ENCODE assay signal across 1 cellular context in genomic region chr1:26035959-26036755, GRCh38.
TF ChIP-seq lines count a peak whose summit lies in the region.

No MANE protein-coding gene starts in this region.

TF ChIP-seq in K562, 482 proteins besides CTCF, POLR2A, EP300 and RAD21 (continued from another document and continues in another):
- TF ChIP-seq MBD2 (IDR thresholded peaks at IDR 0.05; ENCODE audit: borderline replicate concordance, low read depth), result no peak; the same call in 1 of the 2 replicates
- peak; percentile 54; the same call in 1 of the 2 replicates for TF ChIP-seq FOXP1 (CRISPR knock-in tag; IDR thresholded peaks at IDR 0.05)
- TF ChIP-seq FOXA3 (CRISPR knock-in tag; conservative IDR thresholded peaks at IDR 0.05 in 1 of 2, IDR thresholded peaks at IDR 0.05 in 1 of 2), result no peak; a peak in 1 of 4 replicates
- TF ChIP-seq HDAC8 (tag; IDR thresholded peaks at IDR 0.05), result peak; percentile 38; the same call in 1 of the 2 replicates
- TF ChIP-seq ESRRA (IDR thresholded peaks at IDR 0.05; ENCODE audit: borderline replicate concordance, low read depth), result peak; percentile 28; the same call in 1 of the 2 replicates
- peak; percentile 85 for TF ChIP-seq JUND (IDR thresholded peaks at IDR 0.05; ENCODE audit: borderline replicate concordance, low read depth, low read length)
- TF ChIP-seq JUND (tag; IDR thresholded peaks at IDR 0.05; ENCODE audit: borderline replicate concordance, low read depth, low read length), result no peak; the same call in 2 of the 3 replicates
- TF ChIP-seq EGR1 (conservative IDR thresholded peaks at IDR 0.05), result peak; percentile 58; the same call in 1 of the 2 replicates
- TF ChIP-seq MLLT1 (IDR thresholded peaks at IDR 0.05), result no peak
- no peak for TF ChIP-seq FOXA1 (IDR thresholded peaks at IDR 0.05; ENCODE audit: borderline replicate concordance)
- TF ChIP-seq PCBP1 (IDR thresholded peaks at IDR 0.05; ENCODE audit: low read depth, low read length, poor library complexity, severe bottlenecking), result peak; percentile 77
- TF ChIP-seq DIDO1 (tag; IDR thresholded peaks at IDR 0.05; ENCODE audit: low read depth), result no peak
- peak; percentile 22 for TF ChIP-seq DACH1 (IDR thresholded peaks at IDR 0.05; ENCODE audit: partially characterized antibody)
- peak; percentile 12; the same call in 1 of the 2 replicates for TF ChIP-seq ZBTB33 (CRISPR knock-in tag; IDR thresholded peaks at IDR 0.05)
- peak; percentile 22; the same call in 1 of the 2 replicates for TF ChIP-seq NR4A1 (CRISPR knock-in tag; IDR thresholded peaks at IDR 0.05)
- TF ChIP-seq NR4A1 (tag; IDR thresholded peaks at IDR 0.05), result peak; percentile 60; the same call in 1 of the 2 replicates
- TF ChIP-seq TSC22D4 (tag; IDR thresholded peaks at IDR 0.05), result no peak
- TF ChIP-seq SREBF1 (IDR thresholded peaks at IDR 0.05; ENCODE audit: borderline replicate concordance, low read depth, low read length), result 0 out of 2 replicates have a peak, but pooled peaks have one; percentile 9
- TF ChIP-seq CCNT2 (IDR thresholded peaks at IDR 0.05; ENCODE audit: borderline replicate concordance, extremely low read depth, insufficient read length, low read depth, low read length), result peak; percentile 9
- no peak for TF ChIP-seq HSF4 (CRISPR knock-in tag; IDR thresholded peaks at IDR 0.05; ENCODE audit: borderline replicate concordance)
- TF ChIP-seq HLTF (IDR thresholded peaks at IDR 0.05), result 0 out of 2 replicates have a peak, but pooled peaks have one; percentile 15
- no peak for TF ChIP-seq TCF3 (CRISPR knock-in tag; IDR thresholded peaks at IDR 0.05)
- no peak for TF ChIP-seq RBM17 (IDR thresholded peaks at IDR 0.05; ENCODE audit: borderline replicate concordance, low read depth, low read length)
- TF ChIP-seq THRB (CRISPR knock-in tag; conservative IDR thresholded peaks at IDR 0.05), result 0 out of 2 replicates have a peak, but pooled peaks have one; percentile 22
- no peak for TF ChIP-seq ZNF12 (CRISPR knock-in tag; IDR thresholded peaks at IDR 0.05)
- peak; percentile 95 for TF ChIP-seq STAG1 (CRISPR knock-in tag; IDR thresholded peaks at IDR 0.05; ENCODE audit: borderline replicate concordance)
- peak; percentile 96 for TF ChIP-seq RB1 (IDR thresholded peaks at IDR 0.05; ENCODE audit: low read depth)
- no peak for TF ChIP-seq GTF2A2 (tag; IDR thresholded peaks at IDR 0.05)
- TF ChIP-seq CTBP1 (IDR thresholded peaks at IDR 0.05; ENCODE audit: borderline replicate concordance), result peak; percentile 66
- TF ChIP-seq CBFA2T3 (IDR thresholded peaks at IDR 0.05), result peak; percentile 14; the same call in 1 of the 2 replicates
- 0 out of 2 replicates have a peak, but pooled peaks have one; percentile 10 for TF ChIP-seq SP1 (CRISPR knock-in tag; IDR thresholded peaks at IDR 0.05)
- TF ChIP-seq, protein P1, sequence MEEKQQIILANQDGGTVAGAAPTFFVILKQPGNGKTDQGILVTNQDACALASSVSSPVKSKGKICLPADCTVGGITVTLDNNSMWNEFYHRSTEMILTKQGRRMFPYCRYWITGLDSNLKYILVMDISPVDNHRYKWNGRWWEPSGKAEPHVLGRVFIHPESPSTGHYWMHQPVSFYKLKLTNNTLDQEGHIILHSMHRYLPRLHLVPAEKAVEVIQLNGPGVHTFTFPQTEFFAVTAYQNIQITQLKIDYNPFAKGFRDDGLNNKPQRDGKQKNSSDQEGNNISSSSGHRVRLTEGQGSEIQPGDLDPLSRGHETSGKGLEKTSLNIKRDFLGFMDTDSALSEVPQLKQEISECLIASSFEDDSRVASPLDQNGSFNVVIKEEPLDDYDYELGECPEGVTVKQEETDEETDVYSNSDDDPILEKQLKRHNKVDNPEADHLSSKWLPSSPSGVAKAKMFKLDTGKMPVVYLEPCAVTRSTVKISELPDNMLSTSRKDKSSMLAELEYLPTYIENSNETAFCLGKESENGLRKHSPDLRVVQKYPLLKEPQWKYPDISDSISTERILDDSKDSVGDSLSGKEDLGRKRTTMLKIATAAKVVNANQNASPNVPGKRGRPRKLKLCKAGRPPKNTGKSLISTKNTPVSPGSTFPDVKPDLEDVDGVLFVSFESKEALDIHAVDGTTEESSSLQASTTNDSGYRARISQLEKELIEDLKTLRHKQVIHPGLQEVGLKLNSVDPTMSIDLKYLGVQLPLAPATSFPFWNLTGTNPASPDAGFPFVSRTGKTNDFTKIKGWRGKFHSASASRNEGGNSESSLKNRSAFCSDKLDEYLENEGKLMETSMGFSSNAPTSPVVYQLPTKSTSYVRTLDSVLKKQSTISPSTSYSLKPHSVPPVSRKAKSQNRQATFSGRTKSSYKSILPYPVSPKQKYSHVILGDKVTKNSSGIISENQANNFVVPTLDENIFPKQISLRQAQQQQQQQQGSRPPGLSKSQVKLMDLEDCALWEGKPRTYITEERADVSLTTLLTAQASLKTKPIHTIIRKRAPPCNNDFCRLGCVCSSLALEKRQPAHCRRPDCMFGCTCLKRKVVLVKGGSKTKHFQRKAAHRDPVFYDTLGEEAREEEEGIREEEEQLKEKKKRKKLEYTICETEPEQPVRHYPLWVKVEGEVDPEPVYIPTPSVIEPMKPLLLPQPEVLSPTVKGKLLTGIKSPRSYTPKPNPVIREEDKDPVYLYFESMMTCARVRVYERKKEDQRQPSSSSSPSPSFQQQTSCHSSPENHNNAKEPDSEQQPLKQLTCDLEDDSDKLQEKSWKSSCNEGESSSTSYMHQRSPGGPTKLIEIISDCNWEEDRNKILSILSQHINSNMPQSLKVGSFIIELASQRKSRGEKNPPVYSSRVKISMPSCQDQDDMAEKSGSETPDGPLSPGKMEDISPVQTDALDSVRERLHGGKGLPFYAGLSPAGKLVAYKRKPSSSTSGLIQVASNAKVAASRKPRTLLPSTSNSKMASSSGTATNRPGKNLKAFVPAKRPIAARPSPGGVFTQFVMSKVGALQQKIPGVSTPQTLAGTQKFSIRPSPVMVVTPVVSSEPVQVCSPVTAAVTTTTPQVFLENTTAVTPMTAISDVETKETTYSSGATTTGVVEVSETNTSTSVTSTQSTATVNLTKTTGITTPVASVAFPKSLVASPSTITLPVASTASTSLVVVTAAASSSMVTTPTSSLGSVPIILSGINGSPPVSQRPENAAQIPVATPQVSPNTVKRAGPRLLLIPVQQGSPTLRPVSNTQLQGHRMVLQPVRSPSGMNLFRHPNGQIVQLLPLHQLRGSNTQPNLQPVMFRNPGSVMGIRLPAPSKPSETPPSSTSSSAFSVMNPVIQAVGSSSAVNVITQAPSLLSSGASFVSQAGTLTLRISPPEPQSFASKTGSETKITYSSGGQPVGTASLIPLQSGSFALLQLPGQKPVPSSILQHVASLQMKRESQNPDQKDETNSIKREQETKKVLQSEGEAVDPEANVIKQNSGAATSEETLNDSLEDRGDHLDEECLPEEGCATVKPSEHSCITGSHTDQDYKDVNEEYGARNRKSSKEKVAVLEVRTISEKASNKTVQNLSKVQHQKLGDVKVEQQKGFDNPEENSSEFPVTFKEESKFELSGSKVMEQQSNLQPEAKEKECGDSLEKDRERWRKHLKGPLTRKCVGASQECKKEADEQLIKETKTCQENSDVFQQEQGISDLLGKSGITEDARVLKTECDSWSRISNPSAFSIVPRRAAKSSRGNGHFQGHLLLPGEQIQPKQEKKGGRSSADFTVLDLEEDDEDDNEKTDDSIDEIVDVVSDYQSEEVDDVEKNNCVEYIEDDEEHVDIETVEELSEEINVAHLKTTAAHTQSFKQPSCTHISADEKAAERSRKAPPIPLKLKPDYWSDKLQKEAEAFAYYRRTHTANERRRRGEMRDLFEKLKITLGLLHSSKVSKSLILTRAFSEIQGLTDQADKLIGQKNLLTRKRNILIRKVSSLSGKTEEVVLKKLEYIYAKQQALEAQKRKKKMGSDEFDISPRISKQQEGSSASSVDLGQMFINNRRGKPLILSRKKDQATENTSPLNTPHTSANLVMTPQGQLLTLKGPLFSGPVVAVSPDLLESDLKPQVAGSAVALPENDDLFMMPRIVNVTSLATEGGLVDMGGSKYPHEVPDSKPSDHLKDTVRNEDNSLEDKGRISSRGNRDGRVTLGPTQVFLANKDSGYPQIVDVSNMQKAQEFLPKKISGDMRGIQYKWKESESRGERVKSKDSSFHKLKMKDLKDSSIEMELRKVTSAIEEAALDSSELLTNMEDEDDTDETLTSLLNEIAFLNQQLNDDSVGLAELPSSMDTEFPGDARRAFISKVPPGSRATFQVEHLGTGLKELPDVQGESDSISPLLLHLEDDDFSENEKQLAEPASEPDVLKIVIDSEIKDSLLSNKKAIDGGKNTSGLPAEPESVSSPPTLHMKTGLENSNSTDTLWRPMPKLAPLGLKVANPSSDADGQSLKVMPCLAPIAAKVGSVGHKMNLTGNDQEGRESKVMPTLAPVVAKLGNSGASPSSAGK (IDR thresholded peaks at IDR 0.05), result no peak; the same call in 1 of the 2 replicates
- no peak for TF ChIP-seq ASH1L (IDR thresholded peaks at IDR 0.05; ENCODE audit: borderline replicate concordance, low read depth, partially characterized antibody)
- TF ChIP-seq CBX5 (IDR thresholded peaks at IDR 0.05; ENCODE audit: borderline replicate concordance, low read depth), result 0 out of 2 replicates have a peak, but pooled peaks have one; percentile 59
- TF ChIP-seq RCOR1 (IDR thresholded peaks at IDR 0.05; ENCODE audit: borderline replicate concordance in 1 of 2, low read depth in 2 of 2, low read length in 2 of 2), result peak in 1 of 2 experiments; percentile 77; a peak in 2 of 4 replicates
- TF ChIP-seq RBM39 (optimal IDR thresholded peaks at IDR 0.05; ENCODE audit: low read depth, low read length), result no peak
- TF ChIP-seq ZNF668 (CRISPR knock-in tag; IDR thresholded peaks at IDR 0.05), result no peak; the same call in 1 of the 2 replicates
- TF ChIP-seq SP2 (IDR thresholded peaks at IDR 0.05; ENCODE audit: extremely low read depth, low read depth, low read length, poor library complexity, severe bottlenecking), result no peak
- TF ChIP-seq FOXK1 (CRISPR knock-in tag; IDR thresholded peaks at IDR 0.05; ENCODE audit: borderline replicate concordance), result no peak; the same call in 1 of the 2 replicates
- peak; percentile 47 to 81; a peak in 3 of 4 replicates for TF ChIP-seq MAZ (CRISPR knock-in tag; conservative IDR thresholded peaks at IDR 0.05 in 1 of 2, IDR thresholded peaks at IDR 0.05 in 1 of 2)
- TF ChIP-seq, protein P2, sequence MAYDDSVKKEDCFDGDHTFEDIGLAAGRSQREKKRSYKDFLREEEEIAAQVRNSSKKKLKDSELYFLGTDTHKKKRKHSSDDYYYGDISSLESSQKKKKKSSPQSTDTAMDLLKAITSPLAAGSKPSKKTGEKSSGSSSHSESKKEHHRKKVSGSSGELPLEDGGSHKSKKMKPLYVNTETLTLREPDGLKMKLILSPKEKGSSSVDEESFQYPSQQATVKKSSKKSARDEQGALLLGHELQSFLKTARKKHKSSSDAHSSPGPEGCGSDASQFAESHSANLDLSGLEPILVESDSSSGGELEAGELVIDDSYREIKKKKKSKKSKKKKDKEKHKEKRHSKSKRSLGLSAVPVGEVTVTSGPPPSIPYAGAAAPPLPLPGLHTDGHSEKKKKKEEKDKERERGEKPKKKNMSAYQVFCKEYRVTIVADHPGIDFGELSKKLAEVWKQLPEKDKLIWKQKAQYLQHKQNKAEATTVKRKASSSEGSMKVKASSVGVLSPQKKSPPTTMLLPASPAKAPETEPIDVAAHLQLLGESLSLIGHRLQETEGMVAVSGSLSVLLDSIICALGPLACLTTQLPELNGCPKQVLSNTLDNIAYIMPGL (CRISPR knock-in tag; IDR thresholded peaks at IDR 0.05), result peak; percentile 59; the same call in 1 of the 2 replicates
- peak; percentile 56; the same call in 1 of the 2 replicates for TF ChIP-seq LEF1 (IDR thresholded peaks at IDR 0.05)
- TF ChIP-seq E4F1 (CRISPR knock-in tag; IDR thresholded peaks at IDR 0.05; ENCODE audit: borderline replicate concordance), result no peak
